Comparison of ENCODE assay signal across 17 cellular contexts in the genomic region with DNA sequence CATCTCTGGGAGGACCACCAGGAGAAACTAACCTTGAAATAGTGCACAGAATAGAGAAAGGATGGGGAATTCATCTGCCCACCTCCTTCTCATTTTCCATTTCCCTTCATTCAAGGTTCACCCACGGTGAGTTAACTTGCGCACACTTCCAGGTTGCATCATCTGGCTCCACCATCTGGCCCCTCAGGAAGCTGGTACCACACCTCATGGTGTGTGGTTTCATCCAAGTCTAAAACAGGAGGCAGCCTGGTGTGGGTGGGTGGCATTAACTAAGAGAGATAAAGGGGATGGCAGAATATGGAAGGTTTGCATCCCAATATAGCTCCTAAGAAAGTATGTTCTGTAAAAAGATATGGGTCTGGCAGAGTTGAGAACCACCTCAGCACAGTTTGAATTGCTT. TPM values are rescaled to one million over a fixed set of nuclear protein-coding genes. Genes with fewer than 3 reads are reported as not detected.
"Had no signal": no experiment of that assay in that cellular context is flagged by ENCODE, and none has a peak within 500 bp of the region (broad histone marks: within the 10 kb centered on the region; RNA-seq: fewer than 3 reads in every experiment).

No MANE protein-coding gene starts in this region.

- H3K4me3 ChIP-seq: body of pancreas, gastrocnemius medialis, ovary had no signal

- H3K4me1 ChIP-seq: body of pancreas had no signal

- ATAC-seq: activated CD4-positive, CD25-positive, alpha-beta regulatory T cell treated with anti-CD3 and anti-CD28 coated beads, Interleukin-2, amount 50 U/mL, for 24 hours; body of pancreas; gastrocnemius medialis; T-helper 17 cell had no signal

- H3K9me3 Mint-ChIP-seq: activated naive CD4-positive, alpha-beta T cell treated with anti-CD3 and anti-CD28 coated beads, Interleukin-2, amount 50 U/mL, for 24 hours; central memory CD8-positive, alpha-beta T cell had no signal

- H3K4me3 Mint-ChIP-seq: activated naive CD4-positive, alpha-beta T cell treated with anti-CD3 and anti-CD28 coated beads, Interleukin-2, amount 50 U/mL, for 24 hours; central memory CD8-positive, alpha-beta T cell; T-helper 17 cell had no signal

- H3K27me3 ChIP-seq: body of pancreas, ovary had no signal

- DNase-seq: body of pancreas; cortex of kidney; effector memory CD4-positive, alpha-beta T cell; gastrocnemius medialis; kidney glomerular epithelial cell; ovary; stimulated activated CD4-positive, alpha-beta T cell treated with anti-CD3 and anti-CD28 coated beads, Interleukin-2, amount 100 ng/mL, for 48 hours; stimulated activated naive CD4-positive, alpha-beta T cell treated with Interleukin-2 at 50 U/mL for 16 hours; T-helper 17 cell had no signal

- H3K27ac ChIP-seq: body of pancreas, epithelial cell of prostate, gastrocnemius medialis, ovary had no signal

- H3K4me1 Mint-ChIP-seq: central memory CD8-positive, alpha-beta T cell had no signal

- H3K36me3 ChIP-seq: gastrocnemius medialis, ovary had no signal

- H3K9me3 ChIP-seq: body of pancreas, gastrocnemius medialis, ovary had no signal

- H3K27ac Mint-ChIP-seq: activated naive CD4-positive, alpha-beta T cell treated with anti-CD3 and anti-CD28 coated beads, Interleukin-2, amount 50 U/mL, for 24 hours; activated T-helper 2 cell treated with anti-CD3 and anti-CD28 coated beads, Interferon-gamma antibody, Interleukin-2, Interleukin-4, amounts not matched to agents 10 μg/mL and 5 μg/mL and 100 μg/mL, durations not matched to agents 14 hours and 24 hours and 36 hours; T-helper 17 cell had no signal

RNA-seq across cellular contexts. Expression of a gene that starts 40.9 kb away (rescaled TPM):
- total RNA-seq: activated T-helper 2 cell treated with anti-CD3 and anti-CD28 coated beads, Interferon-gamma antibody, Interleukin-2, Interleukin-4, amounts not matched to agents 10 μg/mL and 5 μg/mL and 100 μg/mL, durations not matched to agents 14 hours and 24 hours and 36 hours; body of pancreas; gastrocnemius medialis; liver; mesenteric fat pad; ovary; T-helper 17 cell; urinary bladder had no signal
- polyA plus RNA-seq: liver, urinary bladder had no signal
